Comparison of ENCODE assay signal across 24 cellular contexts in genomic region chr6:97919631-97920030, GRCh38.
DNase-seq lines count a peak whose midpoint lies in the region; ATAC-seq and TF ChIP-seq lines count a peak whose summit lies in the region.
"Had no signal": no experiment of that assay in that cellular context is flagged by ENCODE, and none has a peak within 500 bp of the region (broad histone marks: within the 10 kb centered on the region; RNA-seq: fewer than 3 reads in every experiment).

No MANE protein-coding gene starts in this region.

- no peak overlapping the region for H2AFZ ChIP-seq in GM23338
- H2AFZ ChIP-seq: GM23248 had no signal

- no peaks in the 10 kb centered on the region for H4K20me1 ChIP-seq in GM23338 (replicated peaks; ENCODE audit: insufficient read depth)
- H4K20me1 ChIP-seq: BLaER1 treated with 17β-estradiol and CSF1 and Interleukin-3, amounts not matched to agents 10 nM and 100 nM had no signal

- no peak overlapping the region for H3K27ac ChIP-seq in A673 (ENCODE audit: low read depth, low read length, poor library complexity, severe bottlenecking)
- no peak overlapping the region for H3K27ac ChIP-seq in GM23338 (ENCODE audit: low read depth)
- no peak overlapping the region for H3K27ac ChIP-seq in left ventricle myocardium inferior (replicated peaks)
- H3K27ac ChIP-seq: BLaER1 treated with 17β-estradiol and CSF1 and Interleukin-3, amounts not matched to agents 10 nM and 100 nM; GM23248 had no signal

- ATAC-seq in GM23338 (no peak), sciatic nerve (no peak), GM19395 (IDR thresholded peaks at IDR 0.05; ENCODE audit: unreplicated experiment) (no peak)
- ATAC-seq: CD8-positive, alpha-beta T cell; GM12878; PC-3 had no signal

- H3K4me3 ChIP-seq in A673 (ENCODE audit: low read depth, low read length, poor library complexity, severe bottlenecking) (no peak overlapping the region), GM23338 (no peak overlapping the region), astrocyte of the spinal cord (ENCODE audit: low read depth, low read length) (no peak overlapping the region), left ventricle myocardium inferior (no peak overlapping the region)
- H3K4me3 ChIP-seq: BLaER1 treated with 17β-estradiol and CSF1 and Interleukin-3, amounts not matched to agents 10 nM and 100 nM; GM12878; GM23248 had no signal

- H3K9me2 ChIP-seq in GM23338 (ENCODE audit: insufficient read depth), result no peaks in the 10 kb centered on the region

- H3K27me3 ChIP-seq in A673 (replicated peaks; ENCODE audit: insufficient read depth, low read depth, low read length, poor library complexity) (no peaks in the 10 kb centered on the region), GM23338 (ENCODE audit: insufficient read depth) (no peaks in the 10 kb centered on the region), left ventricle myocardium inferior (ENCODE audit: low read depth) (no peaks in the 10 kb centered on the region)
- H3K27me3 ChIP-seq: BLaER1 treated with 17β-estradiol and CSF1 and Interleukin-3, amounts not matched to agents 10 nM and 100 nM had no signal

- H3K4me1 ChIP-seq in A673 (ENCODE audit: insufficient read depth, low read length, poor library complexity, severe bottlenecking) (peaks cover 16% of the 10 kb centered on the region), GM23338 (ENCODE audit: insufficient read depth) (peaks cover 49% of the 10 kb centered on the region), left ventricle myocardium inferior (no peaks in the 10 kb centered on the region)
- H3K4me1 ChIP-seq: BLaER1 treated with 17β-estradiol and CSF1 and Interleukin-3, amounts not matched to agents 10 nM and 100 nM had no signal

- H3K4me3 Mint-ChIP-seq in GM23338, result no peak overlapping the region
- H3K4me3 Mint-ChIP-seq in nephron, result no peak overlapping the region
- H3K4me3 Mint-ChIP-seq: CD8-positive, alpha-beta T cell had no signal

- H3K36me3 Mint-ChIP-seq in GM23338 (ENCODE audit: low read depth) (no peaks in the 10 kb centered on the region), nephron (ENCODE audit: low read depth) (no peaks in the 10 kb centered on the region)
- H3K36me3 Mint-ChIP-seq: CD8-positive, alpha-beta T cell had no signal

- BruUV-seq in A673 (replicated peaks; lab: Mats Ljungman, UMichigan), result no TSS peak

- H3K4me1 Mint-ChIP-seq in GM23338 (peaks cover 53% of the 10 kb centered on the region), nephron (no peaks in the 10 kb centered on the region)

- H3K79me2 ChIP-seq in GM23338 (replicated peaks; ENCODE audit: insufficient read depth), result no peaks in the 10 kb centered on the region

- H3K4me2 ChIP-seq in GM23338, result no peak overlapping the region
- H3K4me2 ChIP-seq: BLaER1 treated with 17β-estradiol and CSF1 and Interleukin-3, amounts not matched to agents 10 nM and 100 nM had no signal

- no peaks in the 10 kb centered on the region for H3K36me3 ChIP-seq in A673 (ENCODE audit: insufficient read depth, low read length, poor library complexity, severe bottlenecking)
- no peaks in the 10 kb centered on the region for H3K36me3 ChIP-seq in GM23338 (ENCODE audit: insufficient read depth)
- H3K36me3 ChIP-seq in left ventricle myocardium inferior, result no peaks in the 10 kb centered on the region
- H3K36me3 ChIP-seq: BLaER1 treated with 17β-estradiol and CSF1 and Interleukin-3, amounts not matched to agents 10 nM and 100 nM had no signal

- peak; percentile 48 for DNase-seq in A673 (ENCODE audit: low spot score)
- DNase-seq in GM23338 (ENCODE audit: low spot score), result no peak
- DNase-seq in astrocyte of the spinal cord (ENCODE audit: low read depth, low spot score), result peak; percentile 3
- no peak for DNase-seq in sciatic nerve (ENCODE audit: low spot score)
- DNase-seq in left ventricle myocardium inferior, result no peak
- DNase-seq: Calu3; CD8-positive, alpha-beta T cell; DMS53; EL; GM23248; KG1; MV-4-11; NCI-H1417 treated with DMSO at 0.1 percent for 48 hours; NCI-H187 treated with DMSO at 0.1 percent for 48 hours; NCI-H2171; NCI-H446; NCI-H526 treated with DMSO at 0.1 percent for 48 hours; PC-3; RPMI8226; SIG-M5 had no signal

- intact Hi-C loops in A673 (cut with micrococcal nuclease; ENCODE audit: unreplicated experiment) (no loop called here), sciatic nerve (cut with DNase I) (no loop called here), left ventricle myocardium inferior (cut with micrococcal nuclease) (no loop called here)

- H3K27me3 Mint-ChIP-seq in GM23338 (ENCODE audit: insufficient read depth, low read depth, poor library complexity), result no peaks in the 10 kb centered on the region
- no peaks in the 10 kb centered on the region for H3K27me3 Mint-ChIP-seq in nephron (ENCODE audit: low read depth)

- in situ Hi-C loops in astrocyte of the spinal cord (cut with HindIII; ENCODE audit: low sequenced_read_pairs), result no loop called here

- H3K9me3 ChIP-seq in A673 (ENCODE audit: low read depth, low read length, poor library complexity, severe bottlenecking) (no peaks in the 10 kb centered on the region), left ventricle myocardium inferior (replicated peaks) (no peaks in the 10 kb centered on the region)
- H3K9me3 ChIP-seq: BLaER1 treated with 17β-estradiol and CSF1 and Interleukin-3, amounts not matched to agents 10 nM and 100 nM had no signal

- peak overlapping the region; percentile 78 for H3K27ac Mint-ChIP-seq in GM23338
- peak overlapping the region; percentile 14 to 95 (median 76) for H3K27ac Mint-ChIP-seq in nephron
- H3K27ac Mint-ChIP-seq: CD8-positive, alpha-beta T cell had no signal

- no peaks in the 10 kb centered on the region for H3K9me3 Mint-ChIP-seq in GM23338
- H3K9me3 Mint-ChIP-seq in nephron, result no peaks in the 10 kb centered on the region
- H3K9me3 Mint-ChIP-seq: CD8-positive, alpha-beta T cell had no signal

- H3F3A ChIP-seq in GM23338 (replicated peaks; ENCODE audit: low read depth), result 0 out of 2 replicates have a peak, but pooled peaks cover 3% of the 10 kb centered on the region

- POLR2A ChIA-PET in A673 (lab: Charles Lee; ENCODE audit: low non-redundant PET), result no interaction called here

- CTCF ChIA-PET in A673 (lab: Charles Lee), result no interaction called here

- TF ChIP-seq CTCF in A673 (conservative IDR thresholded peaks at IDR 0.05; ENCODE audit: low read depth, low read length) (no peak), GM23338 (conservative IDR thresholded peaks at IDR 0.05; ENCODE audit: low read depth in 2 of 2) (no peak), astrocyte of the spinal cord (IDR thresholded peaks at IDR 0.05; ENCODE audit: low read depth, low read length) (no peak), nephron (IDR thresholded peaks at IDR 0.05; ENCODE audit: unreplicated experiment in 3 of 3) (no peak), left ventricle myocardium inferior (IDR thresholded peaks at IDR 0.05; ENCODE audit: borderline replicate concordance) (no peak)

TF ChIP-seq in GM23338, 12 proteins besides CTCF, POLR2A, EP300 and RAD21 (continues in another document):
- TF ChIP-seq EZH2phosphoT487 (IDR thresholded peaks at IDR 0.05; ENCODE audit: unreplicated experiment), result no peak
- no peak for TF ChIP-seq REST (IDR thresholded peaks at IDR 0.05; ENCODE audit: unreplicated experiment)

Comparison
In these comparisons a context has a peak if more than half of its experiments do, and no peak if none do; other contexts are left out.
1. DNase-seq: peak in A673 (single experiment) and astrocyte of the spinal cord (single experiment); none in GM23338 (single experiment), sciatic nerve (single experiment) and left ventricle myocardium inferior (single experiment).